In genomic region chr9:85466834-85467233, GRCh38 we compare ENCODE assay signal across 1 cellular context.
TF ChIP-seq lines count a peak whose summit lies in the region.

No MANE protein-coding gene starts in this region.

TF ChIP-seq in H1, 55 proteins besides CTCF, POLR2A, EP300 and RAD21:
- no peak for TF ChIP-seq SRF (IDR thresholded peaks at IDR 0.05; ENCODE audit: low read depth, low read length)
- no peak for TF ChIP-seq JUND (IDR thresholded peaks at IDR 0.05; ENCODE audit: low read length)
- no peak for TF ChIP-seq GABPA (IDR thresholded peaks at IDR 0.05; ENCODE audit: borderline replicate concordance, insufficient read depth, low read length)
- no peak for TF ChIP-seq TAF7 (optimal IDR thresholded peaks at IDR 0.05; ENCODE audit: borderline replicate concordance, low read depth, low read length)
- no peak for TF ChIP-seq PHF8 (conservative IDR thresholded peaks at IDR 0.05; ENCODE audit: low read depth, low read length)
- no peak for TF ChIP-seq SIX5 (IDR thresholded peaks at IDR 0.05; ENCODE audit: low read depth, low read length)
- TF ChIP-seq, protein P1, sequence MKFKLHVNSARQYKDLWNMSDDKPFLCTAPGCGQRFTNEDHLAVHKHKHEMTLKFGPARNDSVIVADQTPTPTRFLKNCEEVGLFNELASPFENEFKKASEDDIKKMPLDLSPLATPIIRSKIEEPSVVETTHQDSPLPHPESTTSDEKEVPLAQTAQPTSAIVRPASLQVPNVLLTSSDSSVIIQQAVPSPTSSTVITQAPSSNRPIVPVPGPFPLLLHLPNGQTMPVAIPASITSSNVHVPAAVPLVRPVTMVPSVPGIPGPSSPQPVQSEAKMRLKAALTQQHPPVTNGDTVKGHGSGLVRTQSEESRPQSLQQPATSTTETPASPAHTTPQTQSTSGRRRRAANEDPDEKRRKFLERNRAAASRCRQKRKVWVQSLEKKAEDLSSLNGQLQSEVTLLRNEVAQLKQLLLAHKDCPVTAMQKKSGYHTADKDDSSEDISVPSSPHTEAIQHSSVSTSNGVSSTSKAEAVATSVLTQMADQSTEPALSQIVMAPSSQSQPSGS (IDR thresholded peaks at IDR 0.05; ENCODE audit: low read length): no peak
- no peak for TF ChIP-seq POLR2AphosphoS5 (IDR thresholded peaks at IDR 0.05; ENCODE audit: low read depth, low read length)
- no peak for TF ChIP-seq CTBP2 (IDR thresholded peaks at IDR 0.05; ENCODE audit: borderline replicate concordance, insufficient read depth, insufficient read length, low read length)
- no peak for TF ChIP-seq YY1 (IDR thresholded peaks at IDR 0.05; ENCODE audit: low read depth, low read length)
- TF ChIP-seq MAFK (IDR thresholded peaks at IDR 0.05; ENCODE audit: low read depth, low read length): no peak
- no peak for TF ChIP-seq EGR1 (IDR thresholded peaks at IDR 0.05; ENCODE audit: borderline replicate concordance, low read depth, low read length)
- TF ChIP-seq ZNF274 (IDR thresholded peaks at IDR 0.05; ENCODE audit: borderline replicate concordance, extremely low read depth, low read length): no peak
- TF ChIP-seq SUZ12 (IDR thresholded peaks at IDR 0.05; ENCODE audit: low read length): no peak
- TF ChIP-seq TEAD4 (IDR thresholded peaks at IDR 0.05; ENCODE audit: low read depth, low read length): no peak
- TF ChIP-seq KDM5A (IDR thresholded peaks at IDR 0.05; ENCODE audit: low read length): no peak
- TF ChIP-seq TBP (IDR thresholded peaks at IDR 0.05; ENCODE audit: low read depth, low read length): no peak
- no peak for TF ChIP-seq NRF1 (IDR thresholded peaks at IDR 0.05; ENCODE audit: low read depth, low read length)
TF ChIP-seq in H1: peak in this region for 0.
